ENCODE assay signal across 20 cellular contexts in genomic region chr3:66603161-66603611, GRCh38.
DNase-seq lines count a peak whose midpoint lies in the region; ATAC-seq and TF ChIP-seq lines count a peak whose summit lies in the region.
"Had no signal": no experiment of that assay in that cellular context is flagged by ENCODE, and none has a peak within 500 bp of the region (broad histone marks: within the 10 kb centered on the region; RNA-seq: fewer than 3 reads in every experiment).

No MANE protein-coding gene starts in this region.

- ATAC-seq in CD8-positive, alpha-beta T cell, result no peak
- peak; percentile 76 for ATAC-seq in mucosa of descending colon
- ATAC-seq in GM19397 (IDR thresholded peaks at IDR 0.05; ENCODE audit: unreplicated experiment), result no peak
- ATAC-seq: effector memory CD8-positive, alpha-beta T cell; heart left ventricle; left ventricle myocardium superior; stimulated activated naive CD8-positive, alpha-beta T cell treated with anti-CD3 and anti-CD28 coated beads, Interleukin-15, amount 100 ng/mL, for 72 hours had no signal

- H3K27ac Mint-ChIP-seq in CD8-positive, alpha-beta T cell, result no peak overlapping the region
- H3K27ac Mint-ChIP-seq: effector memory CD8-positive, alpha-beta T cell; stimulated activated naive CD8-positive, alpha-beta T cell treated with anti-CD3 and anti-CD28 coated beads, Interleukin-15, amount 100 ng/mL, for 72 hours had no signal

- no peaks in the 10 kb centered on the region for H3K9me3 ChIP-seq in CD8-positive, alpha-beta T cell (ENCODE audit: low read length)
- H3K9me3 ChIP-seq in mucosa of descending colon (no peaks in the 10 kb centered on the region), adrenal gland (replicated peaks in 1 of 3) (no peaks in the 10 kb centered on the region)
- H3K9me3 ChIP-seq: heart left ventricle, spleen, transverse colon had no signal

- H3K36me3 ChIP-seq in CD8-positive, alpha-beta T cell (ENCODE audit: insufficient read depth, low read length), result no peaks in the 10 kb centered on the region
- H3K36me3 ChIP-seq in mucosa of descending colon (ENCODE audit: low read depth), result no peaks in the 10 kb centered on the region
- H3K36me3 ChIP-seq in adrenal gland (replicated peaks in 1 of 2), result no peaks in the 10 kb centered on the region
- H3K36me3 ChIP-seq: heart left ventricle, spleen, transverse colon had no signal

- POLR2A ChIA-PET in CD8-positive, alpha-beta T cell (lab: Charles Lee), result no interaction called here

- no peaks in the 10 kb centered on the region for H3K27me3 ChIP-seq in CD8-positive, alpha-beta T cell (ENCODE audit: insufficient read depth, low read length)
- no peaks in the 10 kb centered on the region for H3K27me3 ChIP-seq in adrenal gland
- H3K27me3 ChIP-seq: heart left ventricle, transverse colon had no signal

- H3K9me3 Mint-ChIP-seq in CD8-positive, alpha-beta T cell, result no peaks in the 10 kb centered on the region
- H3K9me3 Mint-ChIP-seq: effector memory CD8-positive, alpha-beta T cell; stimulated activated naive CD8-positive, alpha-beta T cell treated with anti-CD3 and anti-CD28 coated beads, Interleukin-15, amount 100 ng/mL, for 72 hours had no signal

- H3K4me3 Mint-ChIP-seq in CD8-positive, alpha-beta T cell, result peak overlapping the region; percentile 16
- H3K4me3 Mint-ChIP-seq: effector memory CD8-positive, alpha-beta T cell; stimulated activated naive CD8-positive, alpha-beta T cell treated with anti-CD3 and anti-CD28 coated beads, Interleukin-15, amount 100 ng/mL, for 72 hours had no signal

- CTCF ChIA-PET in CD8-positive, alpha-beta T cell (lab: Charles Lee), result interaction anchor here (1.3 kb wide), 1 partner anchor 10 kb away, joined by 3 read pairs; no protein-coding TSS in a partner anchor

- in situ Hi-C loops in KBM-7 (cut with MboI; ENCODE audit: low pct_unique_long_range_greater_than_20kb, low sequenced_read_pairs), result no loop called here
- in situ Hi-C loops in astrocyte of the cerebellum (cut with HindIII; ENCODE audit: low sequenced_read_pairs), result no loop called here

- no peak overlapping the region for H3K4me3 ChIP-seq in CD8-positive, alpha-beta T cell (ENCODE audit: low read depth, low read length)
- no peak overlapping the region for H3K4me3 ChIP-seq in astrocyte of the cerebellum (ENCODE audit: low read depth, low read length)
- H3K4me3 ChIP-seq in mucosa of descending colon, result no peak overlapping the region
- no peak overlapping the region for H3K4me3 ChIP-seq in adrenal gland
- H3K4me3 ChIP-seq: heart left ventricle, spleen, transverse colon had no signal

- peaks cover 21% of the 10 kb centered on the region for H3K4me1 Mint-ChIP-seq in CD8-positive, alpha-beta T cell (ENCODE audit: low read depth)

- peaks cover 7% of the 10 kb centered on the region for H3K27me3 Mint-ChIP-seq in CD8-positive, alpha-beta T cell (ENCODE audit: low read depth)

- no peaks in the 10 kb centered on the region for H3K36me3 Mint-ChIP-seq in CD8-positive, alpha-beta T cell

- WGBS in adrenal gland, 4 donors, result 59 to 69% (median 63%) methylated on average over 4 of the region's 4 CpGs

- H3K27ac ChIP-seq in CD8-positive, alpha-beta T cell (ENCODE audit: low read depth, low read length), result no peak overlapping the region
- H3K27ac ChIP-seq in adrenal gland, result no peak overlapping the region
- H3K27ac ChIP-seq: heart left ventricle, spleen, transverse colon had no signal

- no peak for TF ChIP-seq CTCF in CD8-positive, alpha-beta T cell (IDR thresholded peaks at IDR 0.05)
- TF ChIP-seq CTCF in astrocyte of the cerebellum (IDR thresholded peaks at IDR 0.05; ENCODE audit: low read depth, low read length, missing control alignments) (no peak), mucosa of descending colon (IDR thresholded peaks at IDR 0.05) (no peak), adrenal gland (IDR thresholded peaks at IDR 0.05) (no peak)

- peaks cover 6% of the 10 kb centered on the region for H3K4me1 ChIP-seq in CD8-positive, alpha-beta T cell (ENCODE audit: insufficient read depth, low read length)
- H3K4me1 ChIP-seq in mucosa of descending colon (ENCODE audit: low read depth) (no peaks in the 10 kb centered on the region), adrenal gland (replicated peaks in 1 of 2) (no peaks in the 10 kb centered on the region)
- H3K4me1 ChIP-seq: spleen had no signal

- no peak for DNase-seq in CD8-positive, alpha-beta T cell
- DNase-seq in KBM-7, result peak; percentile 4
- DNase-seq in astrocyte of the cerebellum (ENCODE audit: low read depth), result peak; percentile 69
- no peak for DNase-seq in mucosa of descending colon
- DNase-seq in adrenal gland, result no peak
- no peak for DNase-seq in 8988T
- no peak for DNase-seq in activated CD4-positive, alpha-beta T cell treated with anti-CD3 and anti-CD28 coated beads, Interleukin-2, amount 50 U/mL, for 4 hours
- DNase-seq: activated CD4-positive, alpha-beta T cell treated with anti-CD3 and anti-CD28 coated beads, Interleukin-2, amount 50 U/mL, for 1 hour; activated naive CD4-positive, alpha-beta T cell; aorta; effector memory CD8-positive, alpha-beta T cell; heart left ventricle; left ventricle myocardium superior; NCI-H1417 treated with DMSO at 0.1 percent for 48 hours; SHP77 treated with DMSO at 0.1 percent for 48 hours; spleen; stimulated activated CD4-positive, alpha-beta T cell treated with anti-CD3 and anti-CD28 coated beads, Interleukin-4, amount 100 ng/mL, for 4 hours; stimulated activated naive CD8-positive, alpha-beta T cell treated with anti-CD3 and anti-CD28 coated beads, Interleukin-15, amount 100 ng/mL, for 72 hours; transverse colon had no signal

- TF ChIP-seq POLR2A in adrenal gland (IDR thresholded peaks at IDR 0.05), result no peak

- intact Hi-C loops in CD8-positive, alpha-beta T cell (cut with DNase I, micrococcal nuclease), result no loop called here
- intact Hi-C loops in mucosa of descending colon (cut with DNase I, micrococcal nuclease) (no loop called here), adrenal gland (cut with DNase I) (no loop called here)

Comparison
In these comparisons a context has a peak if more than half of its experiments do, and no peak if none do; other contexts are left out.
1. DNase-seq: peak in KBM-7 (single experiment) and astrocyte of the cerebellum (single experiment); none in CD8-positive, alpha-beta T cell (0 of 7), mucosa of descending colon (0 of 3), adrenal gland (0 of 7), 8988T (single experiment) and activated CD4-positive, alpha-beta T cell treated with anti-CD3 and anti-CD28 coated beads, Interleukin-2, amount 50 U/mL, for 4 hours (0 of 2).